20 cellular contexts compared by ENCODE assay signal in the genomic region with DNA sequence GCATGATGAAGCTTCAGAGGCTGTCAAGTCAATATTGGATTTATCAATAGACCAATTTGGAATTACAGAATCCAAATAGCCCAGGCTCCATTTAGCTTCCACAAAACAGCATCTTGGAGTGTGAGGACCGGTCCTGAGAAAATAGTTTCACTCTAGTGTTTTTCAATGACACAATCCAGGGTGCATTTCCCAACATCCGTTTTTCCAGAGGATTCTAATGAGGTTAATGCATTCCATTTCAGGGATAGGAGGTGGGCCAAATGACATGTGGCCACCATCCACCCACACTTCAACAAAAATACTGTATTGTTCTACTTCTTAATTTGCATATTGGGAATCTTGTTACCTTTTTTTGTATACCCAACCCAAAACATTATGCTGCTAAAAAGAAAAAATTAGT.
DNase-seq lines count a peak whose midpoint lies in the region; ATAC-seq and TF ChIP-seq lines count a peak whose summit lies in the region.
"Had no signal": no experiment of that assay in that cellular context is flagged by ENCODE, and none has a peak within 500 bp of the region (broad histone marks: within the 10 kb centered on the region; RNA-seq: fewer than 3 reads in every experiment).

No MANE protein-coding gene starts in this region.

- no peaks in the 10 kb centered on the region for H3K4me1 ChIP-seq in right atrium auricular region
- peaks cover 17% of the 10 kb centered on the region for H3K4me1 ChIP-seq in GM23248 (ENCODE audit: insufficient read depth)
- peaks cover 7% of the 10 kb centered on the region for H3K4me1 ChIP-seq in osteoblast (ENCODE audit: insufficient read depth, low read length)

- intact Hi-C loops in Right ventricle myocardium inferior (cut with DNase I), result no loop called here

- H3K27me3 ChIP-seq in right atrium auricular region (no peaks in the 10 kb centered on the region), GM23248 (replicated peaks; ENCODE audit: insufficient read depth) (no peaks in the 10 kb centered on the region), osteoblast (ENCODE audit: insufficient read depth, low read length) (no peaks in the 10 kb centered on the region)

- H3K27ac ChIP-seq in right atrium auricular region, result no peak overlapping the region
- peak overlapping the region; percentile 27 for H3K27ac ChIP-seq in GM23248
- H3K27ac ChIP-seq in osteoblast (ENCODE audit: low read depth, low read length), result no peak overlapping the region
- H3K27ac ChIP-seq: PC-9 had no signal

- 3 to 8% methylated on average over 2 of the region's 2 CpGs for WGBS in GM23248 (ENCODE audit: low coverage in 1 of 2, low lambda C conversion rate in 2 of 2, missing lambda C conversion rate in 2 of 2), 2 experiments

- H3K36me3 ChIP-seq in right atrium auricular region, result no peaks in the 10 kb centered on the region
- no peaks in the 10 kb centered on the region for H3K36me3 ChIP-seq in GM23248 (ENCODE audit: low read depth)
- H3K36me3 ChIP-seq in osteoblast (ENCODE audit: insufficient read depth, low read length), result no peaks in the 10 kb centered on the region

- TF ChIP-seq CTCF in right atrium auricular region (IDR thresholded peaks at IDR 0.05) (no peak), osteoblast (IDR thresholded peaks at IDR 0.05; ENCODE audit: extremely low read depth, low read depth, low read length) (no peak)

- no peak overlapping the region for H3K9ac ChIP-seq in GM23248

- in situ Hi-C loops in GM23248 (cut with MboI), result no loop called here

- H3K79me2 ChIP-seq in GM23248 (ENCODE audit: insufficient read depth) (no peaks in the 10 kb centered on the region), osteoblast (ENCODE audit: insufficient read depth, low read length) (no peaks in the 10 kb centered on the region)

- H3K9me3 ChIP-seq in right atrium auricular region, result no peaks in the 10 kb centered on the region
- no peaks in the 10 kb centered on the region for H3K9me3 ChIP-seq in GM23248 (ENCODE audit: low read depth)
- no peaks in the 10 kb centered on the region for H3K9me3 ChIP-seq in osteoblast (ENCODE audit: low read depth, low read length)

- H3K4me2 ChIP-seq in GM23248 (ENCODE audit: unreplicated experiment) (peak overlapping the region; percentile 22), osteoblast (ENCODE audit: insufficient read depth, low read length) (peak overlapping the region; percentile 20)
- H3K4me2 ChIP-seq: PC-9 had no signal

- H3F3A ChIP-seq in GM23248 (ENCODE audit: insufficient read depth), result no peaks in the 10 kb centered on the region

- peak overlapping the region; percentile 57 for H2AFZ ChIP-seq in GM23248
- peak overlapping the region; percentile 43 for H2AFZ ChIP-seq in osteoblast (ENCODE audit: low read length)
- H2AFZ ChIP-seq: PC-9 had no signal

- no peak overlapping the region for H3K4me3 ChIP-seq in right atrium auricular region
- no peak overlapping the region for H3K4me3 ChIP-seq in GM23248
- H3K4me3 ChIP-seq in osteoblast (ENCODE audit: insufficient read depth, low read length), result no peak overlapping the region
- H3K4me3 ChIP-seq: PC-9 had no signal

- peak; percentile 71 for ATAC-seq in Right ventricle myocardium inferior
- no peak for ATAC-seq in HG03457 (IDR thresholded peaks at IDR 0.05; ENCODE audit: unreplicated experiment)
- no peak for ATAC-seq in HG03565 (IDR thresholded peaks at IDR 0.05; ENCODE audit: unreplicated experiment)
- ATAC-seq: SK-N-SH treated with all-trans-retinoic acid at 6 μM for 48 hours had no signal

- H3K9me2 ChIP-seq in GM23248 (ENCODE audit: insufficient read depth), result no peaks in the 10 kb centered on the region

- no peaks in the 10 kb centered on the region for H4K20me1 ChIP-seq in GM23248 (ENCODE audit: insufficient read depth)
- no peaks in the 10 kb centered on the region for H4K20me1 ChIP-seq in osteoblast (ENCODE audit: insufficient read depth, low read length)

- DNase-seq in Right ventricle myocardium inferior (ENCODE audit: missing footprints) (no peak), right atrium auricular region (ENCODE audit: low spot score) (no peak), GM23248 (peak; percentile 63), fibroblast of gingiva (ENCODE audit: low read depth) (peak; percentile 43), osteoblast (ENCODE audit: insufficient read length, low spot score, missing footprints) (no peak), NCI-H2196 (lab: John Stamatoyannopoulos, UW; ENCODE audit: unreplicated experiment) (no peak)
- DNase-seq: 8988T; AML-193; Calu3; CD4-positive, alpha-beta T cell; DMS79; GDM1; NCI-H1048; NCI-H2107; NCI-H69; NK-92 treated with Interleukin-12 subunit alpha and Interleukin-12 subunit beta, amount 100 ng/mL, for 24 hours; PC-9 had no signal

Comparison
In these comparisons a context has a peak if more than half of its experiments do, and no peak if none do; other contexts are left out.
1. DNase-seq: peak in GM23248 (single experiment) and fibroblast of gingiva (single experiment); none in Right ventricle myocardium inferior (single experiment), right atrium auricular region (single experiment), osteoblast (single experiment) and NCI-H2196 (single experiment).